Comparison of ENCODE assay signal across 14 cellular contexts in genomic region chr9:89374176-89374575, GRCh38. TPM values are rescaled to one million over a fixed set of nuclear protein-coding genes. Genes with fewer than 3 reads are reported as not detected.
DNase-seq lines count a peak whose midpoint lies in the region; ATAC-seq and TF ChIP-seq lines count a peak whose summit lies in the region.
"Had no signal": no experiment of that assay in that cellular context is flagged by ENCODE, and none has a peak within 500 bp of the region (broad histone marks: within the 10 kb centered on the region; RNA-seq: fewer than 3 reads in every experiment).

No MANE protein-coding gene starts in this region.

- H2AK5ac ChIP-seq in IMR-90 (ENCODE audit: low read depth, low read length) = peak overlapping the region; percentile 23; the same call in 1 of the 2 replicates

- no peak for ATAC-seq in IMR-90 (ENCODE audit: low read depth)
- no peak for ATAC-seq in activated T-helper 17 cell treated with anti-CD3 and anti-CD28 coated beads, Interleukin-2, amount 50 U/mL, for 72 hours (replicated peaks)
- peak in 1 of 3 donors; percentile 16 for ATAC-seq in natural killer cell
- ATAC-seq in GM21717 (IDR thresholded peaks at IDR 0.05; ENCODE audit: unreplicated experiment) = no peak
- no peak for ATAC-seq in GM18502 (IDR thresholded peaks at IDR 0.05; ENCODE audit: poor library complexity, unreplicated experiment)
- ATAC-seq: Right ventricle myocardium inferior had no signal

- H3K23ac ChIP-seq in IMR-90 (ENCODE audit: low read depth, low read length) = no peak overlapping the region

- TF ChIP-seq CTCF in IMR-90 (conservative IDR thresholded peaks at IDR 0.05; ENCODE audit: low read depth, low read length) (no peak), natural killer cell (IDR thresholded peaks at IDR 0.05) (no peak)

- peaks cover 30% of the 10 kb centered on the region for H3K4me1 Mint-ChIP-seq in T-helper 1 cell treated with Interleukin-12 subunit alpha and Interleukin-12 subunit beta and Interleukin-4 antibody, amounts not matched to agents 30 μg/mL and 1 μg/mL, for 36 hours (ENCODE audit: low read depth)
- peaks cover 17% of the 10 kb centered on the region for H3K4me1 Mint-ChIP-seq in activated T-helper 17 cell treated with anti-CD3 and anti-CD28 coated beads, Interleukin-2, amount 50 U/mL, for 72 hours
- peaks cover 47% of the 10 kb centered on the region in 2 donors for H3K4me1 Mint-ChIP-seq in natural killer cell

- peaks cover 18% of the 10 kb centered on the region for H3K4me1 ChIP-seq in IMR-90 (ENCODE audit: control insufficient read depth, insufficient read depth, low read length)
- H3K4me1 ChIP-seq: A549 had no signal

- H4K8ac ChIP-seq in IMR-90 (ENCODE audit: low read depth in 2 of 2, low read length in 2 of 2) = no peak overlapping the region; a peak in 1 of 4 replicates

- no peak overlapping the region for H3K4me3 Mint-ChIP-seq in T-helper 1 cell treated with Interleukin-12 subunit alpha and Interleukin-12 subunit beta and Interleukin-4 antibody, amounts not matched to agents 30 μg/mL and 1 μg/mL, for 36 hours
- H3K4me3 Mint-ChIP-seq in activated T-helper 17 cell treated with anti-CD3 and anti-CD28 coated beads, Interleukin-2, amount 50 U/mL, for 72 hours = no peak overlapping the region
- H3K4me3 Mint-ChIP-seq in natural killer cell = peak overlapping the region; percentile 17

- CTCF ChIA-PET in IMR-90 (lab: Yijun Ruan, JAX) = no interaction called here

- peaks cover 34% of the 10 kb centered on the region for H3K36me3 Mint-ChIP-seq in T-helper 1 cell treated with Interleukin-12 subunit alpha and Interleukin-12 subunit beta and Interleukin-4 antibody, amounts not matched to agents 30 μg/mL and 1 μg/mL, for 36 hours (ENCODE audit: low read depth)
- peaks cover 38% of the 10 kb centered on the region for H3K36me3 Mint-ChIP-seq in activated T-helper 17 cell treated with anti-CD3 and anti-CD28 coated beads, Interleukin-2, amount 50 U/mL, for 72 hours (ENCODE audit: low read depth)
- H3K36me3 Mint-ChIP-seq in natural killer cell = peaks cover 21% of the 10 kb centered on the region

- peak overlapping the region; percentile 35; the same call in 1 of the 2 replicates for H2BK120ac ChIP-seq in IMR-90 (ENCODE audit: low read depth, low read length)

- H3K79me1 ChIP-seq in IMR-90 (ENCODE audit: low read depth in 1 of 2, low read length in 2 of 2) = no peaks in the 10 kb centered on the region

- peaks cover 16% of the 10 kb centered on the region for H3K9me1 ChIP-seq in IMR-90 (ENCODE audit: insufficient read depth, low read length)

- no peak overlapping the region for H2AK9ac ChIP-seq in IMR-90 (replicated peaks; ENCODE audit: low read depth, low read length, poor library complexity)

- no peak overlapping the region for H3K18ac ChIP-seq in IMR-90 (ENCODE audit: low read depth, low read length)

- BruUV-seq in IMR-90 (replicated peaks; lab: Mats Ljungman, UMichigan) = no TSS peak

- H3K36me3 ChIP-seq in IMR-90 (ENCODE audit: control insufficient read depth, insufficient read depth, low read length) = peaks cover 9% of the 10 kb centered on the region; the same call in 1 of the 2 replicates
- H3K36me3 ChIP-seq: ovary had no signal

- H4K91ac ChIP-seq in IMR-90 (ENCODE audit: insufficient read depth, low read depth, low read length) = no peak overlapping the region

- no peak overlapping the region for H2BK15ac ChIP-seq in IMR-90 (ENCODE audit: low read depth, low read length)

- H3K4me3 ChIP-seq in IMR-90 (ENCODE audit: insufficient read depth, low read depth, low read length) = no peak overlapping the region
- H3K4me3 ChIP-seq: A549, ovary had no signal

- TF ChIP-seq RAD21 in IMR-90 (IDR thresholded peaks at IDR 0.05; ENCODE audit: low read length) = no peak

- no CpG with 5 or more reads among the region's 4 CpGs for WGBS in IMR-90 (ENCODE audit: extremely low coverage in 2 of 2, insufficient read length in 1 of 2), 2 experiments

- H3K9me3 Mint-ChIP-seq in T-helper 1 cell treated with Interleukin-12 subunit alpha and Interleukin-12 subunit beta and Interleukin-4 antibody, amounts not matched to agents 30 μg/mL and 1 μg/mL, for 36 hours = no peaks in the 10 kb centered on the region
- H3K9me3 Mint-ChIP-seq in activated T-helper 17 cell treated with anti-CD3 and anti-CD28 coated beads, Interleukin-2, amount 50 U/mL, for 72 hours = no peaks in the 10 kb centered on the region
- no peaks in the 10 kb centered on the region for H3K9me3 Mint-ChIP-seq in natural killer cell

- POLR2A ChIA-PET in IMR-90 (lab: Charles Lee; ENCODE audit: unreplicated experiment) = no interaction called here

- H4K5ac ChIP-seq in IMR-90 (ENCODE audit: low read depth, low read length) = no peak overlapping the region

- no peak overlapping the region for H3K14ac ChIP-seq in IMR-90 (replicated peaks; ENCODE audit: low read depth, low read length)

- peak overlapping the region; percentile 51 for H3K27ac Mint-ChIP-seq in T-helper 1 cell treated with Interleukin-12 subunit alpha and Interleukin-12 subunit beta and Interleukin-4 antibody, amounts not matched to agents 30 μg/mL and 1 μg/mL, for 36 hours
- H3K27ac Mint-ChIP-seq in activated T-helper 17 cell treated with anti-CD3 and anti-CD28 coated beads, Interleukin-2, amount 50 U/mL, for 72 hours = peak overlapping the region; percentile 78
- peak overlapping the region in 1 of 2 donors; percentile 82 for H3K27ac Mint-ChIP-seq in natural killer cell

- no peak for TF ChIP-seq POLR2A in IMR-90 (IDR thresholded peaks at IDR 0.05; ENCODE audit: low read depth, low read length)

- DNase-seq in T-helper 1 cell (no peak), IMR-90 (peak; percentile 26), natural killer cell (no peak)
- no peak for DNase-seq in activated effector memory CD4-positive, alpha-beta T cell treated with Interleukin-2 at 50 U/mL for 16 hours
- DNase-seq: DMS153, NCI-H1694, NCI-H526 treated with DMSO at 0.1 percent for 48 hours, ovary had no signal

- H3K27me3 ChIP-seq in IMR-90 (ENCODE audit: control insufficient read depth, insufficient read depth, low read length) = no peaks in the 10 kb centered on the region
- H3K27me3 ChIP-seq: ovary had no signal

- no peak overlapping the region for H3K27ac ChIP-seq in IMR-90 (ENCODE audit: insufficient read depth, low read length)
- H3K27ac ChIP-seq: A549, ovary had no signal

- no peaks in the 10 kb centered on the region for H3K9me3 ChIP-seq in IMR-90 (ENCODE audit: control insufficient read depth, insufficient read depth, low read length)
- H3K9me3 ChIP-seq: A549, ovary had no signal

- peak overlapping the region; percentile 35 for H2AFZ ChIP-seq in IMR-90 (replicated peaks; ENCODE audit: low read length, poor library complexity)

- no peak overlapping the region for H2BK20ac ChIP-seq in IMR-90 (ENCODE audit: low read depth, low read length)

- dilution Hi-C loops in IMR-90 (cut with HindIII; ENCODE audit: low sequenced_read_pairs, unreplicated experiment) = no loop called here

- no peaks in the 10 kb centered on the region for H3K27me3 Mint-ChIP-seq in T-helper 1 cell treated with Interleukin-12 subunit alpha and Interleukin-12 subunit beta and Interleukin-4 antibody, amounts not matched to agents 30 μg/mL and 1 μg/mL, for 36 hours (ENCODE audit: low read depth)
- H3K27me3 Mint-ChIP-seq in activated T-helper 17 cell treated with anti-CD3 and anti-CD28 coated beads, Interleukin-2, amount 50 U/mL, for 72 hours = no peaks in the 10 kb centered on the region
- no peaks in the 10 kb centered on the region for H3K27me3 Mint-ChIP-seq in natural killer cell (ENCODE audit: low read depth in 2 of 2)

- in situ Hi-C loops in IMR-90 (cut with MboI; ENCODE audit: low sequenced_read_pairs) = no loop called here

- H3K9ac ChIP-seq in IMR-90 (ENCODE audit: low read depth, low read length) = no peak overlapping the region

- H4K20me1 ChIP-seq in IMR-90 (ENCODE audit: insufficient read depth, low read length) = no peaks in the 10 kb centered on the region

- H3K56ac ChIP-seq in IMR-90 (ENCODE audit: extremely low read depth, insufficient read depth, low read length) = no peak overlapping the region

- H2BK5ac ChIP-seq in IMR-90 (ENCODE audit: low read depth, low read length, poor library complexity, severe bottlenecking) = no peak overlapping the region

- H3K4me2 ChIP-seq in IMR-90 (ENCODE audit: low read depth, low read length) = no peak overlapping the region
- H3K4me2 ChIP-seq: A549 had no signal

- intact Hi-C loops in IMR-90 (cut with micrococcal nuclease) (no loop called here), natural killer cell (cut with micrococcal nuclease) (loop anchor here (1.0 to 10.0 kb wide), 2 partner anchors 51 to 175 kb away; no protein-coding TSS in a partner anchor)

- H3K4ac ChIP-seq in IMR-90 (ENCODE audit: low read depth, low read length) = 0 out of 2 replicates have a peak overlapping the region, but pooled peaks have one; percentile 25

TF ChIP-seq in IMR-90, 13 proteins besides CTCF, POLR2A, EP300 and RAD21 (continues in another document):
- no peak for TF ChIP-seq MAZ (IDR thresholded peaks at IDR 0.05; ENCODE audit: borderline replicate concordance, low read depth, low read length)
- TF ChIP-seq USF2 (IDR thresholded peaks at IDR 0.05; ENCODE audit: low read depth, low read length) = no peak
- TF ChIP-seq MAFK (IDR thresholded peaks at IDR 0.05; ENCODE audit: low read depth, low read length) = no peak
- TF ChIP-seq ELK1 (IDR thresholded peaks at IDR 0.05; ENCODE audit: borderline replicate concordance, low read depth, low read length) = no peak
- TF ChIP-seq RCOR1 (IDR thresholded peaks at IDR 0.05; ENCODE audit: insufficient replicate concordance, low read length) = no peak

RNA-seq across cellular contexts. Expression of gene SECISBP2, which starts 55.9 kb away (rescaled TPM):
- 18.8 and 19.7 TPM in 2 replicates for total RNA-seq in IMR-90 (2012; rRNA removed)
- 14.4 and 16.4 TPM in 2 replicates for polyA plus RNA-seq in IMR-90 (2012; rRNA removed)
- 5.2 and 5.9 TPM in 2 replicates for polyA plus RNA-seq in IMR-90 (2012; cell fraction: cytosol; rRNA removed)
- polyA plus RNA-seq in IMR-90 (2012; cell fraction: nucleus; rRNA removed; ENCODE audit: low replicate concordance) = 28.0 and 65.2 TPM in 2 replicates
- 10 to 100 TPM; 33.1 to 40.1 TPM for total RNA-seq in activated T-helper 17 cell treated with anti-CD3 and anti-CD28 coated beads, Interleukin-2, amount 50 U/mL, for 72 hours
- total RNA-seq in natural killer cell = 10 to 100 TPM; 79.5 to 95.8 (median 88.7) TPM
